2 cellular contexts compared by ENCODE assay signal in genomic region chr17:62191573-62191972, GRCh38.
A peak's percentile ranks its signal among the peaks of the same experiment; 100 is the strongest.
TF ChIP-seq lines count a peak whose summit lies in the region.

No MANE protein-coding gene starts in this region.

TF ChIP-seq in HEK293T, 16 proteins besides CTCF, POLR2A, EP300 and RAD21:
- peak; percentile 83 for TF ChIP-seq ZNF384 (IDR thresholded peaks at IDR 0.05)
TF ChIP-seq in HEK293T: peak in this region for 1; not testable (repeated sequence) for 15.

TF ChIP-seq in GM12878, 131 proteins besides CTCF, POLR2A, EP300 and RAD21:
- peak; percentile 32; the same call in 1 of the 2 replicates for TF ChIP-seq NR2F1 (conservative IDR thresholded peaks at IDR 0.05)
